ENCODE assay signal across 21 cellular contexts in genomic region chr22:25744694-25745093, GRCh38. TPM values are rescaled to one million over a fixed set of nuclear protein-coding genes. Genes with fewer than 3 reads are reported as not detected.
"Had no signal": no experiment of that assay in that cellular context is flagged by ENCODE, and none has a peak within 500 bp of the region (broad histone marks: within the 10 kb centered on the region; RNA-seq: fewer than 3 reads in every experiment).

No MANE protein-coding gene starts in this region.

- H3K36me3 ChIP-seq: ascending aorta, left lung, prostate gland, suprapubic skin, WERI-Rb-1 had no signal

- H3K9me3 ChIP-seq: ascending aorta, left lung, mucosa of descending colon, prostate gland, suprapubic skin had no signal

- H3K27me3 ChIP-seq: ascending aorta had no signal

- DNase-seq: activated CD4-positive, alpha-beta T cell treated with anti-CD3 and anti-CD28 coated beads for 1 hour; activated CD4-positive, alpha-beta T cell treated with anti-CD3 and anti-CD28 coated beads, Interleukin-2, amount 50 U/mL, for 4 hours; activated CD8-positive, alpha-beta memory T cell treated with anti-CD3 and anti-CD28 coated beads, Interleukin-2, amount 10 ng/mL, durations not matched to agents 7 days and 5 days; activated naive CD4-positive, alpha-beta T cell treated with Interleukin-2 at 50 U/mL for 16 hours; foreskin melanocyte; kidney; left lung; mucosa of descending colon; naive thymus-derived CD4-positive, alpha-beta T cell; stimulated activated CD4-positive, alpha-beta T cell treated with anti-CD3 and anti-CD28 coated beads, Interleukin-12 subunit alpha, Interleukin-12 subunit beta, amount 100 ng/mL, for 4 hours; stimulated activated CD8-positive, alpha-beta memory T cell treated with anti-CD3 and anti-CD28 coated beads, Interleukin-4, amount 100 ng/mL, for 48 hours; stimulated activated naive CD4-positive, alpha-beta T cell; T-helper 17 cell; WERI-Rb-1 had no signal

- H3K27ac ChIP-seq: left lung, prostate gland, suprapubic skin, WERI-Rb-1 had no signal

- ATAC-seq: activated CD8-positive, alpha-beta memory T cell treated with anti-CD3 and anti-CD28 coated beads, Interleukin-2, amount 10 ng/mL, durations not matched to agents 7 days and 5 days; left lung; mucosa of descending colon; naive thymus-derived CD4-positive, alpha-beta T cell; sciatic nerve; T-helper 17 cell had no signal

- H3K4me3 ChIP-seq: coronary artery, left lung, mucosa of descending colon, prostate gland, suprapubic skin had no signal

- FAIRE-seq: kidney had no signal

- H3K4me1 ChIP-seq: left lung, prostate gland, suprapubic skin had no signal

RNA-seq across cellular contexts. Expression of gene MYO18B, which starts 2.7 kb away (rescaled TPM):
- total RNA-seq: epithelial cell of proximal tubule, osteocyte, sciatic nerve had no signal
- polyA plus RNA-seq: naive thymus-derived CD4-positive, alpha-beta T cell had no signal
